ENCODE assay signal across 8 cellular contexts in the genomic region with DNA sequence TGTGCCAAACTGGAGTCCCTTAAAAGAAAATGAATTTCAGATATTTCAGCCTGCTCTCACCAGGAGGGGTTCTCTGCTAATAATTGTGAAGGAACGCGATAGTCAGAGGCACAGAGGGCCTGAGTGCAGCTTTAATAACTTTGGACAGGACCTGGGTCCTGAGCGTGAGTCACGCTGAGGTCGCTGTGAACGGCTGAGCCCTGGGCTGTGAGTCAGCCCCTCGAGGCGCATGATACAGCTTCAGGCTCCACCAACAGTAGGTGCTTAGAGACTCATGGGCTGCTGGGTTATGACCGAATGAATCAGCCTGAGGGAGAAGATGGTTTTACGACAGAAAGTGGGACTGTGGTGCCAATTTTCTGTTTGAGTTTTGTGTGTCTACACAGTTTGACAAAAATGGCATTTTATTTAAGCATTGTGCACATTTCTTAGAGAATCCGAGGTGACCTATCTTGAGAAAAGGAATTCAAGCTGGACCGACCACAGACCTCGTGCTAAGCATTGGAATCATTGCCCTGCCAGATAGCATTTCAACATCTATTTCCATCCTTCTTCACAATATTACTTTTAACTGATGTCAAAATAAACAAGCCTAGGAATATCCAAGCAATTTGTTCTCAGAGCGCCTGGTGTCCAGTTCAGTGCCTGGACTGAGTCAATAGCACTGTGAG.
DNase-seq lines count a peak whose midpoint lies in the region; ATAC-seq and TF ChIP-seq lines count a peak whose summit lies in the region.

No MANE protein-coding gene starts in this region.

- H3K4me1 Mint-ChIP-seq in T-cell = no peaks in the 10 kb centered on the region

- POLR2A ChIA-PET in T-cell (lab: Charles Lee) = no interaction called here

- intact Hi-C loops in transverse colon (cut with DNase I; ENCODE audit: low total_unique reads) = no loop called here

- TF ChIP-seq CTCF in transverse colon (IDR thresholded peaks at IDR 0.05) = no peak

- H3K36me3 ChIP-seq in transverse colon = no peaks in the 10 kb centered on the region

- H3K36me3 Mint-ChIP-seq in T-cell = no peaks in the 10 kb centered on the region

- H3K9me3 Mint-ChIP-seq in T-cell = peaks cover 0 to 10% (median 3%) of the 10 kb centered on the region in 3 donors

- ATAC-seq in T-cell (replicated peaks in 1 of 4) (no peak), GM21447 (IDR thresholded peaks at IDR 0.05; ENCODE audit: unreplicated experiment) (no peak)

- peak overlapping the region; percentile 62 to 84 (median 71) for H3K27ac ChIP-seq in transverse colon

- TF ChIP-seq EP300 in transverse colon (IDR thresholded peaks at IDR 0.05; ENCODE audit: low read depth) = no peak

- H3K9me3 ChIP-seq in transverse colon = no peaks in the 10 kb centered on the region

- peak; percentile 6 for DNase-seq in HT-29 (ENCODE audit: low spot score)
- DNase-seq in brain pericyte (ENCODE audit: low read depth, low spot score) = peak; percentile 90
- peak; percentile 95 for DNase-seq in kidney tubule cell (ENCODE audit: low spot score)
- DNase-seq in transverse colon = peak; percentile 65
- no peak for DNase-seq in T-cell
- DNase-seq in stimulated activated CD4-positive, alpha-beta T cell treated with anti-CD3 and anti-CD28 coated beads, Interleukin-15, amount 100 ng/mL, for 24 hours = no peak
- no peak for DNase-seq in NCI-H748 treated with DMSO at 0.1 percent for 48 hours (lab: John Stamatoyannopoulos, UW)

- H3K4me1 ChIP-seq in transverse colon = peaks cover 0 to 30% (median 0%) of the 10 kb centered on the region in 4 donors

- H3K4me3 Mint-ChIP-seq in T-cell = no peak overlapping the region

- H3K4me3 ChIP-seq in transverse colon = no peak overlapping the region

- WGBS in transverse colon (ENCODE audit: low coverage in 1 of 2), 2 donors = 44 to 47% methylated on average over 2 to 14 of the region's 14 CpGs

- no peak overlapping the region for H3K27ac Mint-ChIP-seq in T-cell

- in situ Hi-C loops in transverse colon (cut with MboI; ENCODE audit: low pct_ligation_motif_present in 1 of 4, low pct_unique_long_range_greater_than_20kb in 1 of 4, low sequenced_read_pairs in 3 of 4) = no loop called here

- no peaks in the 10 kb centered on the region for H3K27me3 ChIP-seq in transverse colon

- CTCF ChIA-PET in T-cell (lab: Charles Lee) = interaction anchor here in 1 of 2 donors (0.7 kb wide), 1 partner anchor 40 kb away, joined by 3 read pairs; no protein-coding TSS in a partner anchor

- H3K27me3 Mint-ChIP-seq in T-cell = peaks cover 3 to 5% of the 10 kb centered on the region in 2 donors

- no peak for TF ChIP-seq POLR2A in transverse colon (IDR thresholded peaks at IDR 0.05)

Comparison
In these comparisons a context has a peak if more than half of its experiments do, and no peak if none do; other contexts are left out.
1. DNase-seq: peak in HT-29 (single experiment), brain pericyte (single experiment), kidney tubule cell (single experiment) and transverse colon (single experiment); none in T-cell (0 of 34), stimulated activated CD4-positive, alpha-beta T cell treated with anti-CD3 and anti-CD28 coated beads, Interleukin-15, amount 100 ng/mL, for 24 hours (single experiment) and NCI-H748 treated with DMSO at 0.1 percent for 48 hours (single experiment).